9 cellular contexts compared by ENCODE assay signal in the genomic region with DNA sequence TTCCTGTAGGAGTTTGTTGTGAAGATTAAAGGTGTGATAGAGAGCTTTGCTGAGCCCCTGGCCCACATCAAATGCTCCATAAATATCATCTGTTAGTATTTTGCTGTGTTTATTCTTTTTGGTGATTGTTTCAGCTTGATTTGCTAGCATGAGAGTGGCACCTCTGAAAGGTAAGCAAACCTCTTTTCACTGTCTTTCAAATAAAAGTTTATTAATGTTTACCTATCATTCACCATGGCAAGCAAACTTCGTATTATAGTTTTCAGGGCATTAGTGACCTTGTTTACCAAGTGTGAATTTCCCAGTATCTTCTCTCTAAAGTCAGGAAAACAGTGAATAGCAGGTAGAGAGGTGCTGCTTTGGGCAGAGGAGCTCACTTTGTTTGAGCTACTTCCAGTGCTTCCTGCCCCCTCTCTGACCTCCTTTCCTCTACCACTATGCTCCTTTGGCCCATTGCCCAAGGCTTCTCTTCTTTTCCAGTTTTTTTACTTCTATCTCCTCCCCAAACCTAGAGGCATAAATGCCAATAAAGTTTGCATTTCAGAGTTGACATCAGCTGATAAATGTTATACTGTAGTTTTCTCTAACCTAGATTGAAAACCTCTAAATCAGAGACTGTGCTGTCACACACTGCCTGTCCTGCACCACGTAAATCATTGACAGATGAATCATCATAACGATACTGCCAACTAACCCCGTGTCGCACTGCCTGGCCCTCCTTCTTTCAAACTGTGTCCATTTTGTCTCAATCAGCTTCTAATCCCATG.
A peak's percentile ranks its signal among the peaks of the same experiment; 100 is the strongest.
DNase-seq lines count a peak whose midpoint lies in the region; ATAC-seq, FAIRE-seq and TF ChIP-seq lines count a peak whose summit lies in the region.
"Had no signal": no experiment of that assay in that cellular context is flagged by ENCODE, and none has a peak within 500 bp of the region (broad histone marks: within the 10 kb centered on the region; RNA-seq: fewer than 3 reads in every experiment).

No MANE protein-coding gene starts in this region.

- no peak overlapping the region for H3K4me2 ChIP-seq in H1 (ENCODE audit: insufficient read depth in 1 of 2, low read depth in 2 of 2, low read length in 2 of 2)

- H3K4me3 Mint-ChIP-seq in activated CD4-positive, alpha-beta T cell treated with anti-CD3 and anti-CD28 coated beads, Interleukin-2, amount 10 ng/mL, durations not matched to agents 24 days and 14 days: no peak overlapping the region
- H3K4me3 Mint-ChIP-seq in T-helper 2 cell treated with Interferon-gamma antibody and Interleukin-4, amounts not matched to agents 5 μg/mL and 100 μg/mL, for 36 hours: no peak overlapping the region

- no peak overlapping the region for H4K91ac ChIP-seq in H1 (replicated peaks; ENCODE audit: insufficient read length, low read length)

- no peak overlapping the region for H2AK5ac ChIP-seq in H1 (ENCODE audit: low read depth, low read length)

- no peak overlapping the region for H2BK120ac ChIP-seq in H1 (replicated peaks; ENCODE audit: low read depth, low read length)

- no peaks in the 10 kb centered on the region for H3K9me3 ChIP-seq in H1 (ENCODE audit: insufficient read depth in 2 of 2, low read depth in 1 of 2, low read length in 1 of 2)

- no peaks in the 10 kb centered on the region; the same call in 1 of the 2 replicates for H3K23me2 ChIP-seq in H1 (ENCODE audit: low read depth, low read length)

- ATAC-seq in GM19351 (IDR thresholded peaks at IDR 0.05; ENCODE audit: unreplicated experiment): peak; percentile 71
- peak; percentile 100 for ATAC-seq in HG03354 (IDR thresholded peaks at IDR 0.05; ENCODE audit: poor library complexity, severe bottlenecking, unreplicated experiment)

- no peak overlapping the region for H3K18ac ChIP-seq in H1 (ENCODE audit: extremely low read depth, low read length)

- no peaks in the 10 kb centered on the region for H3K36me3 ChIP-seq in H1 (ENCODE audit: control insufficient read depth in 2 of 4, insufficient read depth in 4 of 4, low read length in 3 of 4)

- no peak for TF ChIP-seq POLR2A in H1 (IDR thresholded peaks at IDR 0.05; ENCODE audit: control extremely low read depth in 1 of 2, low read depth in 2 of 2, low read length in 2 of 2)

- intact Hi-C loops in dorsolateral prefrontal cortex (cut with DNase I): no loop called here
- intact Hi-C loops in activated CD4-positive, alpha-beta T cell treated with anti-CD3 and anti-CD28 coated beads, Interleukin-2, amount 10 ng/mL, durations not matched to agents 24 days and 14 days (cut with micrococcal nuclease): no loop called here

- 0 out of 2 replicates have a peak overlapping the region, but pooled peaks have one; percentile 28 for H2AFZ ChIP-seq in H1 (ENCODE audit: low read length)

- FAIRE-seq in H1 (lab: Jason Lieb, UNC): no peak

- H4K8ac ChIP-seq in H1 (ENCODE audit: extremely low read depth, insufficient read depth, low read length): no peak overlapping the region

- H2BK15ac ChIP-seq in H1 (ENCODE audit: low read length): no peak overlapping the region

- H3K4me3 ChIP-seq in H1 (ENCODE audit: extremely low read depth in 1 of 4, insufficient read depth in 2 of 4, low read depth in 3 of 4, low read length in 4 of 4): no peak overlapping the region
- H3K4me3 ChIP-seq in dorsolateral prefrontal cortex: no peak overlapping the region

- H3K23ac ChIP-seq in H1 (ENCODE audit: insufficient read length): no peak overlapping the region

- CTCF ChIA-PET in H1 (lab: Charles Lee; ENCODE audit: partially characterized antibody): interaction anchor here (0.6 to 1.3 kb wide), 5 partner anchors 13 to 220 kb away, joined by 3 to 4 read pairs (median 3); no protein-coding TSS in a partner anchor

- DNase-seq in H1 (ENCODE audit: low read depth in 1 of 2, low spot score in 2 of 2): no peak
- DNase-seq in dorsolateral prefrontal cortex: no peak
- no peak for DNase-seq in activated CD4-positive, alpha-beta T cell treated with anti-CD3 and anti-CD28 coated beads, Interleukin-2, amount 10 ng/mL, durations not matched to agents 24 days and 14 days
- DNase-seq in T-helper 2 cell treated with Interferon-gamma antibody and Interleukin-4, amounts not matched to agents 5 μg/mL and 100 μg/mL, for 36 hours (ENCODE audit: low spot score): no peak
- no peak for DNase-seq in NCI-H2227 (lab: John Stamatoyannopoulos, UW; ENCODE audit: unreplicated experiment)
- DNase-seq: foreskin melanocyte had no signal

- TF ChIP-seq CTCF in 22Rv1 (IDR thresholded peaks at IDR 0.05) (no peak), H1 (IDR thresholded peaks at IDR 0.05; ENCODE audit: control extremely low read depth in 1 of 3, insufficient read depth in 1 of 3, low read depth in 1 of 3, low read length in 3 of 3) (no peak), dorsolateral prefrontal cortex (IDR thresholded peaks at IDR 0.05 in 54 of 56, conservative IDR thresholded peaks at IDR 0.05 in 2 of 56; ENCODE audit: low read depth in 1 of 56, partially characterized antibody in 56 of 56) (no peak)

- no peaks in the 10 kb centered on the region for H3K79me1 ChIP-seq in H1 (ENCODE audit: low read depth, low read length)

- no peak overlapping the region for H4K5ac ChIP-seq in H1 (ENCODE audit: insufficient read length, low read depth, low read length)

- H3K9ac ChIP-seq in H1 (replicated peaks in 1 of 4; ENCODE audit: extremely low read depth in 1 of 4, low read depth in 3 of 4, low read length in 3 of 4): no peak overlapping the region

- no peak overlapping the region for H2BK5ac ChIP-seq in H1 (ENCODE audit: low read depth, low read length)

- 0 out of 2 replicates have a peak overlapping the region, but pooled peaks have one; percentile 64 for H2BK12ac ChIP-seq in H1 (ENCODE audit: low read depth, low read length)

- 97% methylated on average over 5 of the region's 5 CpGs; no CpG with 5 or more reads in 1 of the 2 experiments for WGBS in H1 (ENCODE audit: extremely low coverage in 1 of 2, insufficient coverage in 1 of 2, insufficient read length in 1 of 2, insufficient replicate concordance in 2 of 2, low coverage in 1 of 2, low lambda C conversion rate in 2 of 2, missing lambda C conversion rate in 1 of 2), 2 experiments

- H3K79me2 ChIP-seq in H1 (ENCODE audit: control insufficient read depth in 1 of 2, insufficient read depth in 2 of 2, low read length in 2 of 2): no peaks in the 10 kb centered on the region

- no peak overlapping the region for H3K56ac ChIP-seq in H1 (replicated peaks; ENCODE audit: insufficient read length, low read depth, low read length)

- H3K14ac ChIP-seq in H1 (ENCODE audit: insufficient read length): no peak overlapping the region

- H3K27me3 ChIP-seq in H1 (replicated peaks in 1 of 4; ENCODE audit: control insufficient read depth in 3 of 4, extremely low read depth in 1 of 4, insufficient read depth in 3 of 4, low read length in 3 of 4): peaks cover 0 to 1% (median 0%) of the 10 kb centered on the region in 4 experiments; a peak in 1 of 7 replicates
- H3K27me3 ChIP-seq in dorsolateral prefrontal cortex: no peaks in the 10 kb centered on the region

- no peak overlapping the region for H2BK20ac ChIP-seq in H1 (ENCODE audit: low read length)

- no peaks in the 10 kb centered on the region for H3K9me3 Mint-ChIP-seq in activated CD4-positive, alpha-beta T cell treated with anti-CD3 and anti-CD28 coated beads, Interleukin-2, amount 10 ng/mL, durations not matched to agents 24 days and 14 days
- no peaks in the 10 kb centered on the region for H3K9me3 Mint-ChIP-seq in T-helper 2 cell treated with Interferon-gamma antibody and Interleukin-4, amounts not matched to agents 5 μg/mL and 100 μg/mL, for 36 hours

- TF ChIP-seq EP300 in H1 (IDR thresholded peaks at IDR 0.05; ENCODE audit: borderline replicate concordance in 1 of 2, low read depth in 2 of 2, low read length in 2 of 2): no peak

- no peak for TF ChIP-seq RAD21 in H1 (IDR thresholded peaks at IDR 0.05 in 1 of 2, conservative IDR thresholded peaks at IDR 0.05 in 1 of 2; ENCODE audit: low read depth in 2 of 2, low read length in 2 of 2)

- POLR2A ChIA-PET in H1 (lab: Charles Lee; ENCODE audit: partially characterized antibody): no interaction called here

- H3K27ac Mint-ChIP-seq in activated CD4-positive, alpha-beta T cell treated with anti-CD3 and anti-CD28 coated beads, Interleukin-2, amount 10 ng/mL, durations not matched to agents 24 days and 14 days: no peak overlapping the region
- H3K27ac Mint-ChIP-seq in T-helper 2 cell treated with Interferon-gamma antibody and Interleukin-4, amounts not matched to agents 5 μg/mL and 100 μg/mL, for 36 hours: no peak overlapping the region

- no peak overlapping the region for H3K4ac ChIP-seq in H1 (replicated peaks; ENCODE audit: insufficient read length, low read depth, low read length)

- H3K27me3 Mint-ChIP-seq in activated CD4-positive, alpha-beta T cell treated with anti-CD3 and anti-CD28 coated beads, Interleukin-2, amount 10 ng/mL, durations not matched to agents 24 days and 14 days: no peaks in the 10 kb centered on the region
- H3K27me3 Mint-ChIP-seq in T-helper 2 cell treated with Interferon-gamma antibody and Interleukin-4, amounts not matched to agents 5 μg/mL and 100 μg/mL, for 36 hours (ENCODE audit: low read depth): no peaks in the 10 kb centered on the region

- H3K36me3 Mint-ChIP-seq in activated CD4-positive, alpha-beta T cell treated with anti-CD3 and anti-CD28 coated beads, Interleukin-2, amount 10 ng/mL, durations not matched to agents 24 days and 14 days (ENCODE audit: low read depth): no peaks in the 10 kb centered on the region
- no peaks in the 10 kb centered on the region for H3K36me3 Mint-ChIP-seq in T-helper 2 cell treated with Interferon-gamma antibody and Interleukin-4, amounts not matched to agents 5 μg/mL and 100 μg/mL, for 36 hours (ENCODE audit: low read depth)

- no peaks in the 10 kb centered on the region for H4K20me1 ChIP-seq in H1 (replicated peaks in 1 of 2; ENCODE audit: control insufficient read depth in 1 of 2, insufficient read depth in 2 of 2, low read length in 2 of 2)

- H3K27ac ChIP-seq in 22Rv1 (peak overlapping the region; percentile 74), H1 (ENCODE audit: low read depth, low read length) (no peak overlapping the region), dorsolateral prefrontal cortex (peak overlapping the region in 4 of 59 donors; percentile 10 to 52 (median 37))

- no peaks in the 10 kb centered on the region for H3K4me1 Mint-ChIP-seq in activated CD4-positive, alpha-beta T cell treated with anti-CD3 and anti-CD28 coated beads, Interleukin-2, amount 10 ng/mL, durations not matched to agents 24 days and 14 days
- no peaks in the 10 kb centered on the region for H3K4me1 Mint-ChIP-seq in T-helper 2 cell treated with Interferon-gamma antibody and Interleukin-4, amounts not matched to agents 5 μg/mL and 100 μg/mL, for 36 hours (ENCODE audit: low read depth)

- peaks cover 0 to 4% (median 0%) of the 10 kb centered on the region in 4 experiments; a peak in 2 of 7 replicates for H3K4me1 ChIP-seq in H1 (replicated peaks in 1 of 4; ENCODE audit: control insufficient read depth in 3 of 4, insufficient read depth in 4 of 4, low read length in 3 of 4)

TF ChIP-seq in H1, 55 proteins besides CTCF, POLR2A, EP300 and RAD21 (continues in another document):
- no peak for TF ChIP-seq CHD2 (IDR thresholded peaks at IDR 0.05; ENCODE audit: low read length)
